Comparison of ENCODE assay signal across 9 cellular contexts in the genomic region with DNA sequence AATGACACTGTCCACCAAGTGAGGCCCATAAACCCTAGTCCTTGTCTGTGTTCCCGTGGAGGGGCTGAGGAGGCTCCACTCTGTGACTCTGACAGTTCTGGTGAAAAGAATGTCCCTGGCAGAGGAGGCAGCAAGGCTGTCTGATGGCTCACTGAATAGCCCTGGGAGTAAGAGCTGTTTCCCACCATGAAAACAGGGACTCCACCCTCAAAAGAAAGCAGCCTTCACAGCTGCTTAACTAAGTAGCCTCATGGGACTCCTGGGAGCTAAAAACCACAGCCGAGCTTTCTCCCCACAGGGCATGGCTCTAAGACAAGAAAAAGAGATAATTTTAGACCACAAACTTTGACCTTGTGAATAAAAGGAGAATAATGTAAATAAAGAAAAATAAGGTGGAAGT.
A peak's percentile ranks its signal among the peaks of the same experiment; 100 is the strongest.
DNase-seq lines count a peak whose midpoint lies in the region; ATAC-seq, FAIRE-seq and TF ChIP-seq lines count a peak whose summit lies in the region.
"Had no signal": no experiment of that assay in that cellular context is flagged by ENCODE, and none has a peak within 500 bp of the region (broad histone marks: within the 10 kb centered on the region; RNA-seq: fewer than 3 reads in every experiment).

No MANE protein-coding gene starts in this region.

- H3K27me3 ChIP-seq in MG63, result no peaks in the 10 kb centered on the region
- no peaks in the 10 kb centered on the region for H3K27me3 ChIP-seq in gastroesophageal sphincter

- no peaks in the 10 kb centered on the region for H3K9me3 ChIP-seq in MG63
- H3K9me3 ChIP-seq in gastroesophageal sphincter, result no peaks in the 10 kb centered on the region

- no peak for FAIRE-seq in GM12892 (lab: Jason Lieb, UNC)

- peak; percentile 71 for ATAC-seq in GM19452 (IDR thresholded peaks at IDR 0.05; ENCODE audit: unreplicated experiment)
- ATAC-seq in gastroesophageal sphincter, result peak; percentile 64
- ATAC-seq in esophagus mucosa, result no peak

- no peak for TF ChIP-seq CTCF in AG09309 (IDR thresholded peaks at IDR 0.05; ENCODE audit: control insufficient read depth, insufficient read depth, low read depth, low read length, missing control alignments)
- TF ChIP-seq CTCF in gastroesophageal sphincter (IDR thresholded peaks at IDR 0.05), result no peak

- H3K4me3 ChIP-seq in AG09309 (ENCODE audit: control insufficient read depth, low read depth, low read length) (no peak overlapping the region), MG63 (no peak overlapping the region), gastroesophageal sphincter (no peak overlapping the region)

- no peak for TF ChIP-seq POLR2A in gastroesophageal sphincter (IDR thresholded peaks at IDR 0.05)
- no peak for TF ChIP-seq POLR2A in GM12892 (IDR thresholded peaks at IDR 0.05; ENCODE audit: low read depth, low read length)

- peak overlapping the region in 2 of 4 donors; percentile 15 to 35 for H3K27ac ChIP-seq in gastroesophageal sphincter

- peaks cover 0 to 16% (median 8%) of the 10 kb centered on the region in 3 donors for H3K4me1 ChIP-seq in gastroesophageal sphincter

- DNase-seq in AG09309 (ENCODE audit: low read depth), result peak; percentile 80
- peak; percentile 9 for DNase-seq in MG63
- DNase-seq in GM12892 (ENCODE audit: insufficient read length), result no peak
- DNase-seq in activated T-cell treated with anti-CD3 and anti-CD28 coated beads, Interleukin-2, amount 50 U/mL, for 48 hours, result no peak
- DNase-seq in NCI-H510A treated with DMSO at 0.1 percent for 48 hours (lab: John Stamatoyannopoulos, UW), result no peak
- DNase-seq: anterior cingulate cortex had no signal

- H3K36me3 ChIP-seq in MG63 (no peaks in the 10 kb centered on the region), gastroesophageal sphincter (no peaks in the 10 kb centered on the region)

- WGBS in gastroesophageal sphincter (ENCODE audit: low coverage in 1 of 2), 2 donors, result 0% methylated on average over 2 of the region's 2 CpGs; no CpG with 5 or more reads in 1 of the 2 donors

- TF ChIP-seq EP300 in gastroesophageal sphincter (IDR thresholded peaks at IDR 0.05), result no peak

Comparison
In these comparisons a context has a peak if more than half of its experiments do, and no peak if none do; other contexts are left out.
1. DNase-seq: peak in AG09309 (single experiment) and MG63 (single experiment); none in GM12892 (single experiment), activated T-cell treated with anti-CD3 and anti-CD28 coated beads, Interleukin-2, amount 50 U/mL, for 48 hours (0 of 2) and NCI-H510A treated with DMSO at 0.1 percent for 48 hours (single experiment).